ENCODE assay signal across 10 cellular contexts in genomic region chr5:103211858-103212500, GRCh38.
DNase-seq lines count a peak whose midpoint lies in the region; ATAC-seq and TF ChIP-seq lines count a peak whose summit lies in the region.
"Had no signal": no experiment of that assay in that cellular context is flagged by ENCODE, and none has a peak within 500 bp of the region (broad histone marks: within the 10 kb centered on the region; RNA-seq: fewer than 3 reads in every experiment).

No MANE protein-coding gene starts in this region.

- no peaks in the 10 kb centered on the region for H3K27me3 Mint-ChIP-seq in activated naive CD4-positive, alpha-beta T cell treated with anti-CD3 and anti-CD28 coated beads, Interleukin-2, amount 50 U/mL, for 24 hours

- TF ChIP-seq CTCF in brain microvascular endothelial cell (IDR thresholded peaks at IDR 0.05; ENCODE audit: low read depth, low read length, missing control alignments): no peak

- peak overlapping the region; percentile 5 for H3K4me3 Mint-ChIP-seq in activated naive CD4-positive, alpha-beta T cell treated with anti-CD3 and anti-CD28 coated beads, Interleukin-2, amount 50 U/mL, for 24 hours
- H3K4me3 Mint-ChIP-seq in stimulated activated effector memory CD8-positive, alpha-beta T cell treated with anti-CD3 and anti-CD28 coated beads, Interleukin-12 subunit alpha, Interleukin-12 subunit beta, amount 100 ng/mL, for 72 hours: peak overlapping the region; percentile 18

- peaks cover 13% of the 10 kb centered on the region for H3K36me3 Mint-ChIP-seq in activated naive CD4-positive, alpha-beta T cell treated with anti-CD3 and anti-CD28 coated beads, Interleukin-2, amount 50 U/mL, for 24 hours
- H3K36me3 Mint-ChIP-seq in stimulated activated effector memory CD8-positive, alpha-beta T cell treated with anti-CD3 and anti-CD28 coated beads, Interleukin-12 subunit alpha, Interleukin-12 subunit beta, amount 100 ng/mL, for 72 hours: peaks cover 6% of the 10 kb centered on the region

- no peaks in the 10 kb centered on the region for H3K27me3 ChIP-seq in brain microvascular endothelial cell (replicated peaks)
- H3K27me3 ChIP-seq: ascending aorta had no signal

- no peak overlapping the region for H3K4me3 ChIP-seq in brain microvascular endothelial cell (ENCODE audit: low read depth, low read length)
- H3K4me3 ChIP-seq: ascending aorta had no signal

- DNase-seq in activated naive CD4-positive, alpha-beta T cell treated with Interleukin-2 at 50 U/mL for 16 hours: no peak
- peak; percentile 30 for DNase-seq in RPMI8226
- DNase-seq in stimulated activated effector memory CD8-positive, alpha-beta T cell treated with anti-CD3 and anti-CD28 coated beads, Interleukin-12 subunit alpha, Interleukin-12 subunit beta, amount 100 ng/mL, for 72 hours (ENCODE audit: low spot score in 2 of 2): no peak
- no peak for DNase-seq in brain microvascular endothelial cell
- no peak for DNase-seq in NCI-H146 treated with DMSO at 0.1 percent for 48 hours (lab: John Stamatoyannopoulos, UW; ENCODE audit: unreplicated experiment)
- no peak for DNase-seq in NCI-H1694 treated with DMSO at 0.1 percent for 48 hours (lab: John Stamatoyannopoulos, UW)
- DNase-seq: SIG-M5 had no signal

- no peaks in the 10 kb centered on the region for H3K36me3 ChIP-seq in brain microvascular endothelial cell (replicated peaks)

- peak overlapping the region; percentile 31 for H3K27ac Mint-ChIP-seq in activated naive CD4-positive, alpha-beta T cell treated with anti-CD3 and anti-CD28 coated beads, Interleukin-2, amount 50 U/mL, for 24 hours
- peak overlapping the region; percentile 61 for H3K27ac Mint-ChIP-seq in stimulated activated effector memory CD8-positive, alpha-beta T cell treated with anti-CD3 and anti-CD28 coated beads, Interleukin-12 subunit alpha, Interleukin-12 subunit beta, amount 100 ng/mL, for 72 hours

- peaks cover 39% of the 10 kb centered on the region for H3K4me1 Mint-ChIP-seq in activated naive CD4-positive, alpha-beta T cell treated with anti-CD3 and anti-CD28 coated beads, Interleukin-2, amount 50 U/mL, for 24 hours
- H3K4me1 Mint-ChIP-seq in stimulated activated effector memory CD8-positive, alpha-beta T cell treated with anti-CD3 and anti-CD28 coated beads, Interleukin-12 subunit alpha, Interleukin-12 subunit beta, amount 100 ng/mL, for 72 hours: peaks cover 24% of the 10 kb centered on the region

- H3K27ac ChIP-seq in brain microvascular endothelial cell: no peak overlapping the region
- H3K27ac ChIP-seq: ascending aorta had no signal

- in situ Hi-C loops in brain microvascular endothelial cell (cut with HindIII; ENCODE audit: low pct_ligation_motif_present, low sequenced_read_pairs): no loop called here

- H3K9me3 Mint-ChIP-seq in activated naive CD4-positive, alpha-beta T cell treated with anti-CD3 and anti-CD28 coated beads, Interleukin-2, amount 50 U/mL, for 24 hours: no peaks in the 10 kb centered on the region
- H3K9me3 Mint-ChIP-seq in stimulated activated effector memory CD8-positive, alpha-beta T cell treated with anti-CD3 and anti-CD28 coated beads, Interleukin-12 subunit alpha, Interleukin-12 subunit beta, amount 100 ng/mL, for 72 hours: no peaks in the 10 kb centered on the region

- peak; percentile 75 for ATAC-seq in HG02840 (IDR thresholded peaks at IDR 0.05; ENCODE audit: low FRiP score, unreplicated experiment)
- ATAC-seq in stimulated activated effector memory CD8-positive, alpha-beta T cell treated with anti-CD3 and anti-CD28 coated beads, Interleukin-12 subunit alpha, Interleukin-12 subunit beta, amount 100 ng/mL, for 72 hours: peak; percentile 50
